Comparison of ENCODE assay signal across 22 cellular contexts in genomic region chr19:5703819-5704818, GRCh38. TPM values are rescaled to one million over a fixed set of nuclear protein-coding genes. Genes with fewer than 3 reads are reported as not detected.
DNase-seq lines count a peak whose midpoint lies in the region; ATAC-seq, FAIRE-seq and TF ChIP-seq lines count a peak whose summit lies in the region.
"Had no signal": no experiment of that assay in that cellular context is flagged by ENCODE, and none has a peak within 500 bp of the region (broad histone marks: within the 10 kb centered on the region; RNA-seq: fewer than 3 reads in every experiment).

No MANE protein-coding gene starts in this region.

- H2BK12ac ChIP-seq in H1 (ENCODE audit: low read depth, low read length): no peak overlapping the region

- H3K56ac ChIP-seq in H1 (replicated peaks; ENCODE audit: insufficient read length, low read depth, low read length): no peak overlapping the region

- H3K9me3 ChIP-seq in mammary epithelial cell (replicated peaks; ENCODE audit: insufficient read depth, low read length) (no peaks in the 10 kb centered on the region), HEK293 (ENCODE audit: control insufficient read depth, insufficient read depth, low read depth, low read length) (no peaks in the 10 kb centered on the region), H1 (ENCODE audit: insufficient read depth in 2 of 2, low read depth in 1 of 2, low read length in 1 of 2) (peaks cover 0 to 9% of the 10 kb centered on the region in 2 experiments; a peak in 1 of 4 replicates), esophagus squamous epithelium (no peaks in the 10 kb centered on the region)
- H3K9me3 ChIP-seq: BE2C, Peyer's patch had no signal

- no peak overlapping the region for H3K18ac ChIP-seq in H1 (ENCODE audit: extremely low read depth, low read length)

- H3K23ac ChIP-seq in H1 (ENCODE audit: insufficient read length): no peak overlapping the region

- in situ Hi-C loops in mammary epithelial cell (cut with MboI; ENCODE audit: low sequenced_read_pairs in 2 of 2): no loop called here

- TF ChIP-seq POLR2A in H1 (IDR thresholded peaks at IDR 0.05; ENCODE audit: control extremely low read depth in 1 of 2, low read depth in 2 of 2, low read length in 2 of 2) (peak in 1 of 2 experiments; percentile 45; a peak in 1 of 3 replicates), esophagus squamous epithelium (IDR thresholded peaks at IDR 0.05) (no peak)

- H3K27me3 Mint-ChIP-seq in MCF 10A (ENCODE audit: insufficient read depth, unreplicated experiment) (no peaks in the 10 kb centered on the region), osteocyte (ENCODE audit: unreplicated experiment) (no peaks in the 10 kb centered on the region)
- H3K27me3 Mint-ChIP-seq: CD4-positive, CD25-positive, alpha-beta regulatory T cell had no signal

- H3K4me1 Mint-ChIP-seq in MCF 10A (ENCODE audit: insufficient read depth, unreplicated experiment): peaks cover 6% of the 10 kb centered on the region
- H3K4me1 Mint-ChIP-seq in osteocyte (ENCODE audit: unreplicated experiment): no peaks in the 10 kb centered on the region
- H3K4me1 Mint-ChIP-seq: GM23338 had no signal

- TF ChIP-seq CTCF in MCF 10A (IDR thresholded peaks at IDR 0.05; ENCODE audit: unreplicated experiment): no peak
- no peak for TF ChIP-seq CTCF in mammary epithelial cell (conservative IDR thresholded peaks at IDR 0.05 in 1 of 2, IDR thresholded peaks at IDR 0.05 in 1 of 2; ENCODE audit: extremely low read depth in 1 of 2, insufficient read depth in 1 of 2, low read depth in 1 of 2, low read length in 2 of 2)
- no peak for TF ChIP-seq CTCF in HEK293 (tag by site-specific recombination; IDR thresholded peaks at IDR 0.05)
- TF ChIP-seq CTCF in H1 (IDR thresholded peaks at IDR 0.05; ENCODE audit: control extremely low read depth in 1 of 3, insufficient read depth in 1 of 3, low read depth in 1 of 3, low read length in 3 of 3): no peak
- no peak for TF ChIP-seq CTCF in osteocyte (IDR thresholded peaks at IDR 0.05)
- no peak for TF ChIP-seq CTCF in esophagus squamous epithelium (IDR thresholded peaks at IDR 0.05)

- no peaks in the 10 kb centered on the region; the same call in 1 of the 2 replicates for H3K23me2 ChIP-seq in H1 (ENCODE audit: low read depth, low read length)

- H3K27me3 ChIP-seq in mammary epithelial cell (ENCODE audit: insufficient read depth, low read length) (no peaks in the 10 kb centered on the region), H1 (replicated peaks in 1 of 4; ENCODE audit: control insufficient read depth in 3 of 4, extremely low read depth in 1 of 4, insufficient read depth in 3 of 4, low read length in 3 of 4) (no peaks in the 10 kb centered on the region), esophagus squamous epithelium (no peaks in the 10 kb centered on the region)
- H3K27me3 ChIP-seq: BE2C, Peyer's patch had no signal

- H3K79me2 ChIP-seq in mammary epithelial cell (ENCODE audit: insufficient read depth, low read length) (no peaks in the 10 kb centered on the region), H1 (ENCODE audit: control insufficient read depth in 1 of 2, insufficient read depth in 2 of 2, low read length in 2 of 2) (no peaks in the 10 kb centered on the region)

- H3K9me3 Mint-ChIP-seq in MCF 10A (ENCODE audit: unreplicated experiment) (no peaks in the 10 kb centered on the region), osteocyte (ENCODE audit: unreplicated experiment) (no peaks in the 10 kb centered on the region)
- H3K9me3 Mint-ChIP-seq: CD4-positive, CD25-positive, alpha-beta regulatory T cell had no signal

- BruUV-seq in MCF 10A (replicated peaks; lab: Mats Ljungman, UMichigan) (no TSS peak), mammary epithelial cell (replicated peaks; lab: Mats Ljungman, UMichigan) (no TSS peak)

- CTCF ChIA-PET in MCF 10A (lab: Yijun Ruan, JAX): no interaction called here
- CTCF ChIA-PET in mammary epithelial cell (lab: Charles Lee; ENCODE audit: low non-redundant PET): no interaction called here
- CTCF ChIA-PET in HEK293 (lab: Yijun Ruan, JAX): interaction anchor here (0.7 to 1.0 kb wide), 2 partner anchors 13 to 14 kb away, joined by 3 read pairs; partner anchors contain the start of gene RPL36
- CTCF ChIA-PET in H1 (lab: Charles Lee; ENCODE audit: partially characterized antibody): interaction anchor here (0.6 to 1.7 kb wide), 3 partner anchors 17 to 234 kb away, joined by 3 to 5 read pairs (median 3); no protein-coding TSS in a partner anchor

- H3K4me1 ChIP-seq in mammary epithelial cell (ENCODE audit: insufficient read depth, low read length): no peaks in the 10 kb centered on the region
- no peaks in the 10 kb centered on the region for H3K4me1 ChIP-seq in HEK293 (ENCODE audit: control insufficient read depth, insufficient read depth, low read length)
- H3K4me1 ChIP-seq in H1 (replicated peaks in 1 of 4; ENCODE audit: control insufficient read depth in 3 of 4, insufficient read depth in 4 of 4, low read length in 3 of 4): no peaks in the 10 kb centered on the region
- H3K4me1 ChIP-seq in esophagus squamous epithelium: no peaks in the 10 kb centered on the region
- H3K4me1 ChIP-seq: BE2C, Peyer's patch had no signal

- H3K36me3 Mint-ChIP-seq in MCF 10A (ENCODE audit: insufficient read depth, unreplicated experiment) (peaks cover 88% of the 10 kb centered on the region), osteocyte (ENCODE audit: unreplicated experiment) (peaks cover 23% of the 10 kb centered on the region)

- H4K20me1 ChIP-seq in mammary epithelial cell (ENCODE audit: insufficient read depth, low read length) (no peaks in the 10 kb centered on the region), H1 (replicated peaks in 1 of 2; ENCODE audit: control insufficient read depth in 1 of 2, insufficient read depth in 2 of 2, low read length in 2 of 2) (peaks cover 6 to 10% of the 10 kb centered on the region in 2 experiments)

- no peak overlapping the region for H3K9ac ChIP-seq in mammary epithelial cell (ENCODE audit: insufficient read depth, low read length)
- H3K9ac ChIP-seq in H1 (replicated peaks in 1 of 4; ENCODE audit: extremely low read depth in 1 of 4, low read depth in 3 of 4, low read length in 3 of 4): no peak overlapping the region

- H4K91ac ChIP-seq in H1 (replicated peaks; ENCODE audit: insufficient read length, low read length): no peak overlapping the region

- no peak overlapping the region for H2BK120ac ChIP-seq in H1 (replicated peaks; ENCODE audit: low read depth, low read length)

- FAIRE-seq in H1 (lab: Jason Lieb, UNC): no peak
- FAIRE-seq: GM12878 had no signal

- no peaks in the 10 kb centered on the region; the same call in 1 of the 2 replicates for H3K79me1 ChIP-seq in H1 (ENCODE audit: low read depth, low read length)

- 95% methylated on average over 28 of the region's 40 CpGs for WGBS in mammary epithelial cell (ENCODE audit: low coverage, missing lambda C conversion rate)
- 94% methylated on average over 38 of the region's 40 CpGs; no CpG with 5 or more reads in 1 of the 2 experiments for WGBS in H1 (ENCODE audit: extremely low coverage in 1 of 2, insufficient coverage in 1 of 2, insufficient read length in 1 of 2, insufficient replicate concordance in 2 of 2, low coverage in 1 of 2, low lambda C conversion rate in 2 of 2, missing lambda C conversion rate in 1 of 2), 2 experiments
- 88 to 93% methylated on average over 8 to 11 of the region's 40 CpGs for WGBS in esophagus squamous epithelium, 2 donors

- no peak overlapping the region for H3K27ac ChIP-seq in mammary epithelial cell (ENCODE audit: insufficient read depth, low read depth, low read length)
- H3K27ac ChIP-seq in HEK293 (ENCODE audit: extremely low read depth, low read depth, low read length): 0 out of 2 replicates have a peak overlapping the region, but pooled peaks have one; percentile 16
- H3K27ac ChIP-seq in H1 (ENCODE audit: low read depth, low read length): no peak overlapping the region
- no peak overlapping the region for H3K27ac ChIP-seq in esophagus squamous epithelium
- H3K27ac ChIP-seq: Peyer's patch had no signal

- dilution Hi-C loops in mammary epithelial cell (cut with HindIII; ENCODE audit: low sequenced_read_pairs): loop anchor here (10.0 kb wide), 1 partner anchor 131 kb away; the partner anchor contains the start of gene FUT6

- H3K36me3 ChIP-seq in mammary epithelial cell (ENCODE audit: insufficient read depth, low read length): peaks cover 14% of the 10 kb centered on the region
- peaks cover 31 to 71% of the 10 kb centered on the region in 2 experiments; a peak in 2 of 3 replicates for H3K36me3 ChIP-seq in HEK293 (ENCODE audit: control insufficient read depth in 2 of 2, insufficient read depth in 1 of 2, low read length in 2 of 2)
- H3K36me3 ChIP-seq in H1 (ENCODE audit: control insufficient read depth in 2 of 4, insufficient read depth in 4 of 4, low read length in 3 of 4): peaks cover 34 to 77% (median 65%) of the 10 kb centered on the region in 4 experiments
- H3K36me3 ChIP-seq in esophagus squamous epithelium: peaks cover 22 to 96% (median 55%) of the 10 kb centered on the region in 3 donors

- H3K4me2 ChIP-seq in mammary epithelial cell (ENCODE audit: insufficient read depth, low read depth, low read length) (no peak overlapping the region), H1 (ENCODE audit: insufficient read depth in 1 of 2, low read depth in 2 of 2, low read length in 2 of 2) (no peak overlapping the region)
- H3K4me2 ChIP-seq: GM23338 had no signal

- H3K14ac ChIP-seq in H1 (ENCODE audit: insufficient read length): no peak overlapping the region

- H2BK20ac ChIP-seq in H1 (ENCODE audit: low read length): no peak overlapping the region

- no peak overlapping the region for H2AK5ac ChIP-seq in H1 (ENCODE audit: low read depth, low read length)

- H3K4me3 ChIP-seq in mammary epithelial cell (replicated peaks in 1 of 3; ENCODE audit: insufficient read depth in 1 of 3, low read depth in 2 of 3, low read length in 3 of 3) (no peak overlapping the region), HEK293 (ENCODE audit: low read depth, low read length) (no peak overlapping the region), H1 (ENCODE audit: extremely low read depth in 1 of 4, insufficient read depth in 2 of 4, low read depth in 3 of 4, low read length in 4 of 4) (no peak overlapping the region), esophagus squamous epithelium (no peak overlapping the region)
- H3K4me3 ChIP-seq: GM12878, GM23338, Peyer's patch had no signal

- no peak overlapping the region for H2BK15ac ChIP-seq in H1 (ENCODE audit: low read length)

- ATAC-seq in GM18909 (IDR thresholded peaks at IDR 0.05; ENCODE audit: poor library complexity, unreplicated experiment): no peak
- ATAC-seq: GM12878, GM23338 had no signal

- TF ChIP-seq RAD21 in H1 (IDR thresholded peaks at IDR 0.05 in 1 of 2, conservative IDR thresholded peaks at IDR 0.05 in 1 of 2; ENCODE audit: low read depth in 2 of 2, low read length in 2 of 2): no peak

- H2BK5ac ChIP-seq in H1 (ENCODE audit: low read depth, low read length): no peak overlapping the region; the same call in 1 of the 2 replicates

- H3K27ac Mint-ChIP-seq in MCF 10A (ENCODE audit: low read depth, unreplicated experiment): peak overlapping the region; percentile 49
- H3K27ac Mint-ChIP-seq in osteocyte (ENCODE audit: unreplicated experiment): no peak overlapping the region
- H3K27ac Mint-ChIP-seq: GM23338 had no signal

- intact Hi-C loops in MCF 10A (cut with micrococcal nuclease) (no loop called here), mammary epithelial cell (cut with micrococcal nuclease) (no loop called here), esophagus squamous epithelium (cut with DNase I) (no loop called here)

- no peak overlapping the region for H3K4ac ChIP-seq in H1 (replicated peaks; ENCODE audit: insufficient read length, low read depth, low read length)

- POLR2A ChIA-PET in MCF 10A (lab: Yijun Ruan, JAX) (no interaction called here), HEK293 (lab: Yijun Ruan, JAX) (interaction anchor here (1.6 kb wide), 1 partner anchor 16 kb away, joined by 4 read pairs; the partner anchor contains the start of genes CATSPERD and LONP1), H1 (lab: Charles Lee; ENCODE audit: partially characterized antibody) (interaction anchor here (0.6 to 22.4 kb wide), 6 partner anchors 9 to 80 kb away, joined by 3 to 620 read pairs (median 5); partner anchors contain the start of genes PRR22 and RPL36)

- H2AFZ ChIP-seq in mammary epithelial cell (ENCODE audit: low read depth, low read length) (no peak overlapping the region), H1 (ENCODE audit: low read length) (no peak overlapping the region)
- H2AFZ ChIP-seq: GM23338 had no signal

- no peak overlapping the region for H4K5ac ChIP-seq in H1 (ENCODE audit: insufficient read length, low read depth, low read length)

- H4K8ac ChIP-seq in H1 (ENCODE audit: extremely low read depth, insufficient read depth, low read length): peak overlapping the region; percentile 68

- no peak for TF ChIP-seq EP300 in H1 (IDR thresholded peaks at IDR 0.05; ENCODE audit: borderline replicate concordance in 1 of 2, low read depth in 2 of 2, low read length in 2 of 2)

- H3K4me3 Mint-ChIP-seq in MCF 10A (ENCODE audit: unreplicated experiment): no peak overlapping the region
- no peak overlapping the region for H3K4me3 Mint-ChIP-seq in osteocyte (ENCODE audit: unreplicated experiment)
- H3K4me3 Mint-ChIP-seq: GM23338 had no signal

- DNase-seq in MCF 10A (ENCODE audit: unreplicated experiment) (no peak), mammary epithelial cell (no peak), H1 (ENCODE audit: low read depth in 1 of 2, low spot score in 2 of 2) (no peak), osteocyte (ENCODE audit: extremely low spot score, unreplicated experiment) (peak; percentile 81), T1000 (lab: John Stamatoyannopoulos, UW) (no peak), esophagus squamous epithelium (lab: John Stamatoyannopoulos, UW) (no peak)
- DNase-seq: BE2C; CD4-positive, CD25-positive, alpha-beta regulatory T cell; NCI-H1048; NCI-H146; NCI-H2081; NCI-H748 treated with DMSO at 0.1 percent for 48 hours; NK-92 treated with Interleukin-12 subunit alpha and Interleukin-12 subunit beta, amount 100 ng/mL, for 24 hours; Peyer's patch; Right ventricle myocardium superior had no signal

RNA-seq across cellular contexts. Expression of gene RPL36, which starts 14.0 kb away (rescaled TPM):
- total RNA-seq in MCF 10A (2022) (1,569 and 1,807 TPM in 2 replicates), mammary epithelial cell (100 to 1,000 TPM; 323 to 990 TPM), osteocyte (716 and 728 TPM in 2 replicates), esophagus squamous epithelium (1,000 to 10,000 TPM in 2 of 4 donors, 100 to 1,000 TPM in 2; 572 to 1,565 (median 1,059) TPM)
- polyA plus RNA-seq in mammary epithelial cell (717 TPM), H1 (2011; rRNA removed) (730 and 951 TPM in 2 replicates)
- polyA minus RNA-seq in mammary epithelial cell: 88.8 TPM
- 1,075 and 1,137 TPM in 2 replicates for total RNA-seq in H1 (2021; fragmentation: NEBNext Ultra II Directional; extraction: Animal tissue kit (Norgen Biotek cat#: 25700))
- polyA plus RNA-seq in H1 (2011; cell fraction: cytosol; rRNA removed): 943 TPM
- 857 TPM for polyA plus RNA-seq in H1 (2011; cell fraction: nucleus; rRNA removed)
- 996 to 2,048 TPM (median 1,766 TPM) in 4 replicates for polyA plus RNA-seq in H1 (2012, experiment 1 of 2)
- polyA plus RNA-seq in H1 (2012, experiment 2 of 2): 1,380 TPM
- polyA plus RNA-seq in H1 (2013, experiment 1 of 2): 1,979 TPM
- 1,903 TPM for polyA plus RNA-seq in H1 (2013, experiment 2 of 2)
- polyA minus RNA-seq in H1 (2011; rRNA and poly(A)+ RNA removed): 131 and 137 TPM in 2 replicates
- 830 TPM for polyA minus RNA-seq in H1 (2011; cell fraction: cytosol; rRNA and poly(A)+ RNA removed)
- polyA minus RNA-seq in H1 (2011; cell fraction: nucleus; rRNA and poly(A)+ RNA removed): 332 TPM

RNA-seq across cellular contexts. Expression of gene LONP1, which starts 15.8 kb away (rescaled TPM):
- total RNA-seq in MCF 10A (2022) (219 and 254 TPM in 2 replicates), mammary epithelial cell (10 to 100 TPM; 73.7 to 88.3 TPM), osteocyte (90.3 and 93.9 TPM in 2 replicates), esophagus squamous epithelium (10 to 100 TPM; 38.0 to 68.5 (median 51.2) TPM)
- polyA plus RNA-seq in mammary epithelial cell (55.0 TPM), H1 (2011; rRNA removed) (98.1 and 157 TPM in 2 replicates)
- polyA minus RNA-seq in mammary epithelial cell: 64.3 TPM
- 117 and 124 TPM in 2 replicates for total RNA-seq in H1 (2021; fragmentation: NEBNext Ultra II Directional; extraction: Animal tissue kit (Norgen Biotek cat#: 25700))
- 145 TPM for polyA plus RNA-seq in H1 (2011; cell fraction: cytosol; rRNA removed)
- 190 TPM for polyA plus RNA-seq in H1 (2011; cell fraction: nucleus; rRNA removed)
- 74.7 to 137 TPM (median 126 TPM) in 4 replicates for polyA plus RNA-seq in H1 (2012, experiment 1 of 2)
- polyA plus RNA-seq in H1 (2012, experiment 2 of 2): 84.5 TPM
- 54.5 TPM for polyA plus RNA-seq in H1 (2013, experiment 1 of 2)
- 51.7 TPM for polyA plus RNA-seq in H1 (2013, experiment 2 of 2)
- polyA minus RNA-seq in H1 (2011; rRNA and poly(A)+ RNA removed): 53.4 and 67.5 TPM in 2 replicates
- polyA minus RNA-seq in H1 (2011; cell fraction: cytosol; rRNA and poly(A)+ RNA removed): 72.8 TPM
- polyA minus RNA-seq in H1 (2011; cell fraction: nucleus; rRNA and poly(A)+ RNA removed): 52.7 TPM

RNA-seq across cellular contexts. Expression of gene CATSPERD, which starts 16.3 kb away (rescaled TPM):
- total RNA-seq in MCF 10A (2022): not detected in 2 replicates
- not detected for total RNA-seq in mammary epithelial cell
- polyA plus RNA-seq in mammary epithelial cell: not detected
- not detected for polyA minus RNA-seq in mammary epithelial cell
- not detected in 2 replicates for total RNA-seq in H1 (2021; fragmentation: NEBNext Ultra II Directional; extraction: Animal tissue kit (Norgen Biotek cat#: 25700))
- 0.12 TPM in 1 of 2 replicates, not detected in the other for polyA plus RNA-seq in H1 (2011; rRNA removed)
- not detected for polyA plus RNA-seq in H1 (2011; cell fraction: cytosol; rRNA removed)
- polyA plus RNA-seq in H1 (2011; cell fraction: nucleus; rRNA removed): not detected
- polyA plus RNA-seq in H1 (2012, experiment 1 of 2): not detected in 4 replicates
- not detected for polyA plus RNA-seq in H1 (2012, experiment 2 of 2)
- polyA plus RNA-seq in H1 (2013, experiment 1 of 2): 0.02 TPM
- polyA plus RNA-seq in H1 (2013, experiment 2 of 2): 0.04 TPM
- 0.05 TPM in 1 of 2 replicates, not detected in the other for polyA minus RNA-seq in H1 (2011; rRNA and poly(A)+ RNA removed)
- not detected for polyA minus RNA-seq in H1 (2011; cell fraction: cytosol; rRNA and poly(A)+ RNA removed)
- not detected for polyA minus RNA-seq in H1 (2011; cell fraction: nucleus; rRNA and poly(A)+ RNA removed)
- not detected in 2 replicates for total RNA-seq in osteocyte
- under 1 TPM in 1 of 4 donors, not detected in 3; 0.19 TPM for total RNA-seq in esophagus squamous epithelium
- total RNA-seq: A172; CD4-positive, CD25-positive, alpha-beta regulatory T cell; M059J; NCI-H460; Peyer's patch; Right ventricle myocardium superior had no signal
- polyA plus RNA-seq: GM23338 had no signal

RNA-seq across cellular contexts. Expression of gene HSD11B1L, which starts 23.3 kb away (rescaled TPM):
- total RNA-seq in MCF 10A (2022): 4.1 and 5.5 TPM in 2 replicates
- 10 to 100 TPM in 1 of 2 donors, 1 to 10 TPM in 1; 6.4 to 10.5 TPM for total RNA-seq in mammary epithelial cell
- polyA plus RNA-seq in mammary epithelial cell: 5.2 TPM
- polyA minus RNA-seq in mammary epithelial cell: 4.6 TPM
- 8.2 and 9.5 TPM in 2 replicates for total RNA-seq in H1 (2021; fragmentation: NEBNext Ultra II Directional; extraction: Animal tissue kit (Norgen Biotek cat#: 25700))
- 20.6 and 29.4 TPM in 2 replicates for polyA plus RNA-seq in H1 (2011; rRNA removed)
- 22.0 TPM for polyA plus RNA-seq in H1 (2011; cell fraction: cytosol; rRNA removed)
- polyA plus RNA-seq in H1 (2011; cell fraction: nucleus; rRNA removed): 22.8 TPM
- 8.0 to 16.5 TPM (median 12.2 TPM) in 4 replicates for polyA plus RNA-seq in H1 (2012, experiment 1 of 2)
- 8.5 TPM for polyA plus RNA-seq in H1 (2012, experiment 2 of 2)
- 10.6 TPM for polyA plus RNA-seq in H1 (2013, experiment 1 of 2)
- 10.7 TPM for polyA plus RNA-seq in H1 (2013, experiment 2 of 2)
- polyA minus RNA-seq in H1 (2011; rRNA and poly(A)+ RNA removed): 1.6 and 2.3 TPM in 2 replicates
- 11.4 TPM for polyA minus RNA-seq in H1 (2011; cell fraction: cytosol; rRNA and poly(A)+ RNA removed)
- polyA minus RNA-seq in H1 (2011; cell fraction: nucleus; rRNA and poly(A)+ RNA removed): 4.7 TPM
- total RNA-seq in osteocyte: 9.7 and 10.7 TPM in 2 replicates
- total RNA-seq in esophagus squamous epithelium: 1 to 10 TPM; 1.9 to 9.4 (median 8.3) TPM

RNA-seq across cellular contexts. Expression of gene MICOS13, which starts 23.8 kb away (rescaled TPM):
- total RNA-seq in MCF 10A (2022): 51.5 and 73.0 TPM in 2 replicates
- 10 to 100 TPM; 25.3 to 71.2 TPM for total RNA-seq in mammary epithelial cell
- 46.8 TPM for polyA plus RNA-seq in mammary epithelial cell
- polyA minus RNA-seq in mammary epithelial cell: 14.5 TPM
- total RNA-seq in H1 (2021; fragmentation: NEBNext Ultra II Directional; extraction: Animal tissue kit (Norgen Biotek cat#: 25700)): 17.3 and 20.4 TPM in 2 replicates
- 36.1 and 36.9 TPM in 2 replicates for polyA plus RNA-seq in H1 (2011; rRNA removed)
- 26.2 TPM for polyA plus RNA-seq in H1 (2011; cell fraction: cytosol; rRNA removed)
- 20.9 TPM for polyA plus RNA-seq in H1 (2011; cell fraction: nucleus; rRNA removed)
- polyA plus RNA-seq in H1 (2012, experiment 1 of 2): 15.4 to 29.5 TPM (median 24.5 TPM) in 4 replicates
- polyA plus RNA-seq in H1 (2012, experiment 2 of 2): 18.7 TPM
- polyA plus RNA-seq in H1 (2013, experiment 1 of 2): 17.6 TPM
- polyA plus RNA-seq in H1 (2013, experiment 2 of 2): 17.0 TPM
- 2.6 and 3.4 TPM in 2 replicates for polyA minus RNA-seq in H1 (2011; rRNA and poly(A)+ RNA removed)
- polyA minus RNA-seq in H1 (2011; cell fraction: cytosol; rRNA and poly(A)+ RNA removed): 10.9 TPM
- 11.3 TPM for polyA minus RNA-seq in H1 (2011; cell fraction: nucleus; rRNA and poly(A)+ RNA removed)
- total RNA-seq in osteocyte: 59.1 and 60.7 TPM in 2 replicates
- total RNA-seq in esophagus squamous epithelium: 10 to 100 TPM; 34.0 to 76.3 (median 48.8) TPM

Comparison
In these comparisons a context has a peak if more than half of its experiments do, and no peak if none do; other contexts are left out.
1. CTCF ChIA-PET loops: an anchor here in HEK293 (0.7 to 1.0 kb wide) and H1 (0.6 to 1.7 kb wide); none called in MCF 10A and mammary epithelial cell.